In the genomic region with DNA sequence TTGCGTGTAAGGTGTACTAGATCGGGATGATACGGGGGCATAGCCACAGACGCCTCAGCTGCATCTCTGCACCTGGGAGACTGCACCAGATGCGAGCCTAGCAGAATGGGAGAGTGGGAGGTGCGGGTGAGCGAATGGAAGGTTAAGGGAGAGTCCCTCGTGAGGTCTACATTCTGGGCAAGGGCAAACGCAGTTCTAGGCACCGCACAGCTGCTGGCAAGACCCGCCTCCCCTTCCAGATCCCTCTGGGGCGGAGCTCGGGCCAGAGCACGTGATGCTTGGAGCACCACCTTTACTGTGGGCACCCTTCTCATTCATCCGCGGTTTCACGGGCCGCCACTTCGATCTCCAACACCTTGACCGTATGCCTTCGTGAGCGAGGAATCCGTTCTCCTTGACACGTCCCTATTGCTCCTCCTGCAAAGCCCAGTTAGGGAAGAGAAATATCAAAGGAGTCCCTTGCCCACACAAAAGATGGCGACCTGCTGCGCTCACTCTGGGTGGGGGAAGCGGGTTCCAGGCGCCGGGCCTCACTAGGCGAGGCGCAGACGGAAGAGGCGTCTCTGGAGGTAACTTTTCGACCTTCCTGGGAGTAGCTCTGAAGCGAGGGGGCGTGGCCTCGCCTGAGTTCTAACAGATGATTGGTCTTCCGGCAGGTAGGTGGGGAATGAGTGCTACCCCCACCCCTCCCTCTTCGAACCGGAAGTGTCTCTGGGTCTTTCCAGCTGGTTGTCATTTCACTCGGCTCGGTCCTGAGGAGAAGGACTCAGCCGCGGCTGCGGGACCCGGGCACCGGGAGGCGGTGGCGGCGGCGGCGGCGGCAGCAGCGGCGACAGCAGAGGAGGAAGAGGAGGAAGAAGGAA, we compare ENCODE assay signal across 1 cellular context.
TF ChIP-seq lines count a peak whose summit lies in the region.

A gene (plus strand): TSS at position 740 of the 863 bp plus-strand sequence. CDS start 1,385 bp downstream, outside the sequence.

TF ChIP-seq in K562, 482 proteins besides CTCF, POLR2A, EP300 and RAD21 (continued from another document and continues in another):
- TF ChIP-seq, protein P1, sequence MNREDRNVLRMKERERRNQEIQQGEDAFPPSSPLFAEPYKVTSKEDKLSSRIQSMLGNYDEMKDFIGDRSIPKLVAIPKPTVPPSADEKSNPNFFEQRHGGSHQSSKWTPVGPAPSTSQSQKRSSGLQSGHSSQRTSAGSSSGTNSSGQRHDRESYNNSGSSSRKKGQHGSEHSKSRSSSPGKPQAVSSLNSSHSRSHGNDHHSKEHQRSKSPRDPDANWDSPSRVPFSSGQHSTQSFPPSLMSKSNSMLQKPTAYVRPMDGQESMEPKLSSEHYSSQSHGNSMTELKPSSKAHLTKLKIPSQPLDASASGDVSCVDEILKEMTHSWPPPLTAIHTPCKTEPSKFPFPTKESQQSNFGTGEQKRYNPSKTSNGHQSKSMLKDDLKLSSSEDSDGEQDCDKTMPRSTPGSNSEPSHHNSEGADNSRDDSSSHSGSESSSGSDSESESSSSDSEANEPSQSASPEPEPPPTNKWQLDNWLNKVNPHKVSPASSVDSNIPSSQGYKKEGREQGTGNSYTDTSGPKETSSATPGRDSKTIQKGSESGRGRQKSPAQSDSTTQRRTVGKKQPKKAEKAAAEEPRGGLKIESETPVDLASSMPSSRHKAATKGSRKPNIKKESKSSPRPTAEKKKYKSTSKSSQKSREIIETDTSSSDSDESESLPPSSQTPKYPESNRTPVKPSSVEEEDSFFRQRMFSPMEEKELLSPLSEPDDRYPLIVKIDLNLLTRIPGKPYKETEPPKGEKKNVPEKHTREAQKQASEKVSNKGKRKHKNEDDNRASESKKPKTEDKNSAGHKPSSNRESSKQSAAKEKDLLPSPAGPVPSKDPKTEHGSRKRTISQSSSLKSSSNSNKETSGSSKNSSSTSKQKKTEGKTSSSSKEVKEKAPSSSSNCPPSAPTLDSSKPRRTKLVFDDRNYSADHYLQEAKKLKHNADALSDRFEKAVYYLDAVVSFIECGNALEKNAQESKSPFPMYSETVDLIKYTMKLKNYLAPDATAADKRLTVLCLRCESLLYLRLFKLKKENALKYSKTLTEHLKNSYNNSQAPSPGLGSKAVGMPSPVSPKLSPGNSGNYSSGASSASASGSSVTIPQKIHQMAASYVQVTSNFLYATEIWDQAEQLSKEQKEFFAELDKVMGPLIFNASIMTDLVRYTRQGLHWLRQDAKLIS (CRISPR knock-in tag; IDR thresholded peaks at IDR 0.05): no peak; the same call in 1 of the 2 replicates
- TF ChIP-seq SMAD2 (IDR thresholded peaks at IDR 0.05; ENCODE audit: low read depth, low read length): no peak
- TF ChIP-seq NR3C1 (CRISPR knock-in tag; IDR thresholded peaks at IDR 0.05): no peak
- no peak for TF ChIP-seq NR2F6 (CRISPR knock-in tag; IDR thresholded peaks at IDR 0.05)
- TF ChIP-seq DNMT1 (IDR thresholded peaks at IDR 0.05): no peak; the same call in 1 of the 2 replicates
- TF ChIP-seq BDP1 (IDR thresholded peaks at IDR 0.05; ENCODE audit: insufficient read depth, insufficient read length): no peak
- 0 out of 2 replicates have a peak, but pooled peaks have one; percentile 48 for TF ChIP-seq RUNX1 (IDR thresholded peaks at IDR 0.05; ENCODE audit: low read depth)
- TF ChIP-seq ZNF764 (CRISPR knock-in tag; IDR thresholded peaks at IDR 0.05; ENCODE audit: low read depth): no peak
- no peak for TF ChIP-seq NCOA4 (IDR thresholded peaks at IDR 0.05; ENCODE audit: partially characterized antibody)
- no peak for TF ChIP-seq NCOA6 (IDR thresholded peaks at IDR 0.05)
- TF ChIP-seq SIN3A (IDR thresholded peaks at IDR 0.05; ENCODE audit: borderline replicate concordance in 2 of 2, control insufficient read depth in 1 of 2, low read depth in 2 of 2, low read length in 2 of 2): peak; percentile 100
- no peak for TF ChIP-seq CCAR2 (IDR thresholded peaks at IDR 0.05; ENCODE audit: low read depth, low read length)
- TF ChIP-seq ZNF778 (CRISPR knock-in tag; IDR thresholded peaks at IDR 0.05): no peak
- no peak for TF ChIP-seq SMARCC2 (IDR thresholded peaks at IDR 0.05; ENCODE audit: low read depth)
- TF ChIP-seq, protein P2, sequence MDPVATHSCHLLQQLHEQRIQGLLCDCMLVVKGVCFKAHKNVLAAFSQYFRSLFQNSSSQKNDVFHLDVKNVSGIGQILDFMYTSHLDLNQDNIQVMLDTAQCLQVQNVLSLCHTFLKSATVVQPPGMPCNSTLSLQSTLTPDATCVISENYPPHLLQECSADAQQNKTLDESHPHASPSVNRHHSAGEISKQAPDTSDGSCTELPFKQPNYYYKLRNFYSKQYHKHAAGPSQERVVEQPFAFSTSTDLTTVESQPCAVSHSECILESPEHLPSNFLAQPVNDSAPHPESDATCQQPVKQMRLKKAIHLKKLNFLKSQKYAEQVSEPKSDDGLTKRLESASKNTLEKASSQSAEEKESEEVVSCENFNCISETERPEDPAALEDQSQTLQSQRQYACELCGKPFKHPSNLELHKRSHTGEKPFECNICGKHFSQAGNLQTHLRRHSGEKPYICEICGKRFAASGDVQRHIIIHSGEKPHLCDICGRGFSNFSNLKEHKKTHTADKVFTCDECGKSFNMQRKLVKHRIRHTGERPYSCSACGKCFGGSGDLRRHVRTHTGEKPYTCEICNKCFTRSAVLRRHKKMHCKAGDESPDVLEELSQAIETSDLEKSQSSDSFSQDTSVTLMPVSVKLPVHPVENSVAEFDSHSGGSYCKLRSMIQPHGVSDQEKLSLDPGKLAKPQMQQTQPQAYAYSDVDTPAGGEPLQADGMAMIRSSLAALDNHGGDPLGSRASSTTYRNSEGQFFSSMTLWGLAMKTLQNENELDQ (CRISPR knock-in tag; IDR thresholded peaks at IDR 0.05; ENCODE audit: borderline replicate concordance): no peak
- TF ChIP-seq TCFL5 (CRISPR knock-in tag; conservative IDR thresholded peaks at IDR 0.05): no peak
- 0 out of 2 replicates have a peak, but pooled peaks have one; percentile 73 for TF ChIP-seq SMAD4 (CRISPR knock-in tag; conservative IDR thresholded peaks at IDR 0.05)
- peak; percentile 92 for TF ChIP-seq SUPT5H (IDR thresholded peaks at IDR 0.05)
- no peak for TF ChIP-seq BRD9 (IDR thresholded peaks at IDR 0.05; ENCODE audit: low read depth, partially characterized antibody)
- TF ChIP-seq HNRNPUL1 (IDR thresholded peaks at IDR 0.05; ENCODE audit: low read length): no peak
- TF ChIP-seq, protein P3, sequence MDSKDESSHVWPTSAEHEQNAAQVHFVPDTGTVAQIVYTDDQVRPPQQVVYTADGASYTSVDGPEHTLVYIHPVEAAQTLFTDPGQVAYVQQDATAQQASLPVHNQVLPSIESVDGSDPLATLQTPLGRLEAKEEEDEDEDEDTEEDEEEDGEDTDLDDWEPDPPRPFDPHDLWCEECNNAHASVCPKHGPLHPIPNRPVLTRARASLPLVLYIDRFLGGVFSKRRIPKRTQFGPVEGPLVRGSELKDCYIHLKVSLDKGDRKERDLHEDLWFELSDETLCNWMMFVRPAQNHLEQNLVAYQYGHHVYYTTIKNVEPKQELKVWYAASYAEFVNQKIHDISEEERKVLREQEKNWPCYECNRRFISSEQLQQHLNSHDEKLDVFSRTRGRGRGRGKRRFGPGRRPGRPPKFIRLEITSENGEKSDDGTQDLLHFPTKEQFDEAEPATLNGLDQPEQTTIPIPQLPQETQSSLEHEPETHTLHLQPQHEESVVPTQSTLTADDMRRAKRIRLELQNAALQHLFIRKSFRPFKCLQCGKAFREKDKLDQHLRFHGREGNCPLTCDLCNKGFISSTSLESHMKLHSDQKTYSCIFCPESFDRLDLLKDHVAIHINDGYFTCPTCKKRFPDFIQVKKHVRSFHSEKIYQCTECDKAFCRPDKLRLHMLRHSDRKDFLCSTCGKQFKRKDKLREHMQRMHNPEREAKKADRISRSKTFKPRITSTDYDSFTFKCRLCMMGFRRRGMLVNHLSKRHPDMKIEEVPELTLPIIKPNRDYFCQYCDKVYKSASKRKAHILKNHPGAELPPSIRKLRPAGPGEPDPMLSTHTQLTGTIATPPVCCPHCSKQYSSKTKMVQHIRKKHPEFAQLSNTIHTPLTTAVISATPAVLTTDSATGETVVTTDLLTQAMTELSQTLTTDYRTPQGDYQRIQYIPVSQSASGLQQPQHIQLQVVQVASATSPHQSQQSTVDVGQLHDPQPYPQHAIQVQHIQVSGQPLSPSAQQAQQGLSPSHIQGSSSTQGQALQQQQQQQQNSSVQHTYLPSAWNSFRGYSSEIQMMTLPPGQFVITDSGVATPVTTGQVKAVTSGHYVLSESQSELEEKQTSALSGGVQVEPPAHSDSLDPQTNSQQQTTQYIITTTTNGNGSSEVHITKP (IDR thresholded peaks at IDR 0.05; ENCODE audit: partially characterized antibody): peak; percentile 43
- peak; percentile 60; the same call in 1 of the 2 replicates for TF ChIP-seq ZNF263 (CRISPR knock-in tag; IDR thresholded peaks at IDR 0.05; ENCODE audit: borderline replicate concordance)
- no peak for TF ChIP-seq TCF3 (CRISPR knock-in tag; IDR thresholded peaks at IDR 0.05)
- TF ChIP-seq KLF6 (CRISPR knock-in tag; IDR thresholded peaks at IDR 0.05; ENCODE audit: borderline replicate concordance): peak; percentile 68; the same call in 1 of the 2 replicates
- no peak for TF ChIP-seq ZKSCAN3 (CRISPR knock-in tag; IDR thresholded peaks at IDR 0.05)
- TF ChIP-seq, protein P4, sequence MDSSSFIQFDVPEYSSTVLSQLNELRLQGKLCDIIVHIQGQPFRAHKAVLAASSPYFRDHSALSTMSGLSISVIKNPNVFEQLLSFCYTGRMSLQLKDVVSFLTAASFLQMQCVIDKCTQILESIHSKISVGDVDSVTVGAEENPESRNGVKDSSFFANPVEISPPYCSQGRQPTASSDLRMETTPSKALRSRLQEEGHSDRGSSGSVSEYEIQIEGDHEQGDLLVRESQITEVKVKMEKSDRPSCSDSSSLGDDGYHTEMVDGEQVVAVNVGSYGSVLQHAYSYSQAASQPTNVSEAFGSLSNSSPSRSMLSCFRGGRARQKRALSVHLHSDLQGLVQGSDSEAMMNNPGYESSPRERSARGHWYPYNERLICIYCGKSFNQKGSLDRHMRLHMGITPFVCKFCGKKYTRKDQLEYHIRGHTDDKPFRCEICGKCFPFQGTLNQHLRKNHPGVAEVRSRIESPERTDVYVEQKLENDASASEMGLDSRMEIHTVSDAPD (CRISPR knock-in tag; IDR thresholded peaks at IDR 0.05): no peak
- TF ChIP-seq DACH1 (IDR thresholded peaks at IDR 0.05; ENCODE audit: partially characterized antibody): peak; percentile 98
- TF ChIP-seq YBX1 (IDR thresholded peaks at IDR 0.05): no peak
- TF ChIP-seq, protein P5, sequence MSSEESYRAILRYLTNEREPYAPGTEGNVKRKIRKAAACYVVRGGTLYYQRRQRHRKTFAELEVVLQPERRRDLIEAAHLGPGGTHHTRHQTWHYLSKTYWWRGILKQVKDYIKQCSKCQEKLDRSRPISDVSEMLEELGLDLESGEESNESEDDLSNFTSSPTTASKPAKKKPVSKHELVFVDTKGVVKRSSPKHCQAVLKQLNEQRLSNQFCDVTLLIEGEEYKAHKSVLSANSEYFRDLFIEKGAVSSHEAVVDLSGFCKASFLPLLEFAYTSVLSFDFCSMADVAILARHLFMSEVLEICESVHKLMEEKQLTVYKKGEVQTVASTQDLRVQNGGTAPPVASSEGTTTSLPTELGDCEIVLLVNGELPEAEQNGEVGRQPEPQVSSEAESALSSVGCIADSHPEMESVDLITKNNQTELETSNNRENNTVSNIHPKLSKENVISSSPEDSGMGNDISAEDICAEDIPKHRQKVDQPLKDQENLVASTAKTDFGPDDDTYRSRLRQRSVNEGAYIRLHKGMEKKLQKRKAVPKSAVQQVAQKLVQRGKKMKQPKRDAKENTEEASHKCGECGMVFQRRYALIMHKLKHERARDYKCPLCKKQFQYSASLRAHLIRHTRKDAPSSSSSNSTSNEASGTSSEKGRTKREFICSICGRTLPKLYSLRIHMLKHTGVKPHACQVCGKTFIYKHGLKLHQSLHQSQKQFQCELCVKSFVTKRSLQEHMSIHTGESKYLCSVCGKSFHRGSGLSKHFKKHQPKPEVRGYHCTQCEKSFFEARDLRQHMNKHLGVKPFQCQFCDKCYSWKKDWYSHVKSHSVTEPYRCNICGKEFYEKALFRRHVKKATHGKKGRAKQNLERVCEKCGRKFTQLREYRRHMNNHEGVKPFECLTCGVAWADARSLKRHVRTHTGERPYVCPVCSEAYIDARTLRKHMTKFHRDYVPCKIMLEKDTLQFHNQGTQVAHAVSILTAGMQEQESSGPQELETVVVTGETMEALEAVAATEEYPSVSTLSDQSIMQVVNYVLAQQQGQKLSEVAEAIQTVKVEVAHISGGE (CRISPR knock-in tag; IDR thresholded peaks at IDR 0.05): peak; percentile 79 to 97 (median 89); a peak in 5 of 6 replicates
- TF ChIP-seq E2F3 (CRISPR knock-in tag; IDR thresholded peaks at IDR 0.05): peak; percentile 42; the same call in 1 of the 2 replicates
- TF ChIP-seq PCBP2 (IDR thresholded peaks at IDR 0.05; ENCODE audit: low read depth, low read length, poor library complexity, severe bottlenecking): no peak
- TF ChIP-seq ZNF134 (CRISPR knock-in tag; conservative IDR thresholded peaks at IDR 0.05): peak; percentile 93
- no peak for TF ChIP-seq ZNF324 (CRISPR knock-in tag; IDR thresholded peaks at IDR 0.05)
- TF ChIP-seq ELF1 (tag; IDR thresholded peaks at IDR 0.05): peak; percentile 95
- TF ChIP-seq ZNF766 (CRISPR knock-in tag; conservative IDR thresholded peaks at IDR 0.05): peak; percentile 90
- no peak for TF ChIP-seq GABPB2 (CRISPR knock-in tag; conservative IDR thresholded peaks at IDR 0.05)
- peak; percentile 78 for TF ChIP-seq CREB1 (IDR thresholded peaks at IDR 0.05)
- peak; percentile 57; the same call in 1 of the 2 replicates for TF ChIP-seq CREB1 (CRISPR knock-in tag; IDR thresholded peaks at IDR 0.05)
- TF ChIP-seq, protein P6, sequence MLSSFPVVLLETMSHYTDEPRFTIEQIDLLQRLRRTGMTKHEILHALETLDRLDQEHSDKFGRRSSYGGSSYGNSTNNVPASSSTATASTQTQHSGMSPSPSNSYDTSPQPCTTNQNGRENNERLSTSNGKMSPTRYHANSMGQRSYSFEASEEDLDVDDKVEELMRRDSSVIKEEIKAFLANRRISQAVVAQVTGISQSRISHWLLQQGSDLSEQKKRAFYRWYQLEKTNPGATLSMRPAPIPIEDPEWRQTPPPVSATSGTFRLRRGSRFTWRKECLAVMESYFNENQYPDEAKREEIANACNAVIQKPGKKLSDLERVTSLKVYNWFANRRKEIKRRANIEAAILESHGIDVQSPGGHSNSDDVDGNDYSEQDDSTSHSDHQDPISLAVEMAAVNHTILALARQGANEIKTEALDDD (IDR thresholded peaks at IDR 0.05): no peak
- TF ChIP-seq ILK (tag; IDR thresholded peaks at IDR 0.05; ENCODE audit: borderline replicate concordance, low read depth): no peak
- no peak for TF ChIP-seq RBM17 (IDR thresholded peaks at IDR 0.05; ENCODE audit: borderline replicate concordance, low read depth, low read length)
- peak; percentile 59; the same call in 1 of the 2 replicates for TF ChIP-seq CTBP1 (IDR thresholded peaks at IDR 0.05; ENCODE audit: borderline replicate concordance)
- TF ChIP-seq ZNF41 (CRISPR knock-in tag; conservative IDR thresholded peaks at IDR 0.05): no peak
- TF ChIP-seq, protein P7, sequence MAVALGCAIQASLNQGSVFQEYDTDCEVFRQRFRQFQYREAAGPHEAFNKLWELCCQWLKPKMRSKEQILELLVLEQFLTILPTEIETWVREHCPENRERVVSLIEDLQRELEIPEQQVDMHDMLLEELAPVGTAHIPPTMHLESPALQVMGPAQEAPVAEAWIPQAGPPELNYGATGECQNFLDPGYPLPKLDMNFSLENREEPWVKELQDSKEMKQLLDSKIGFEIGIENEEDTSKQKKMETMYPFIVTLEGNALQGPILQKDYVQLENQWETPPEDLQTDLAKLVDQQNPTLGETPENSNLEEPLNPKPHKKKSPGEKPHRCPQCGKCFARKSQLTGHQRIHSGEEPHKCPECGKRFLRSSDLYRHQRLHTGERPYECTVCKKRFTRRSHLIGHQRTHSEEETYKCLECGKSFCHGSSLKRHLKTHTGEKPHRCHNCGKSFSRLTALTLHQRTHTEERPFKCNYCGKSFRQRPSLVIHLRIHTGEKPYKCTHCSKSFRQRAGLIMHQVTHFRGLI (CRISPR knock-in tag; IDR thresholded peaks at IDR 0.05): no peak
- TF ChIP-seq STAG1 (CRISPR knock-in tag; IDR thresholded peaks at IDR 0.05; ENCODE audit: borderline replicate concordance): no peak
- TF ChIP-seq RNF2 (IDR thresholded peaks at IDR 0.05): no peak
- TF ChIP-seq ARNT (IDR thresholded peaks at IDR 0.05): no peak
